24 cellular contexts compared by ENCODE assay signal in genomic region chr13:98785405-98785804, GRCh38. TPM values are rescaled to one million over a fixed set of nuclear protein-coding genes. Genes with fewer than 3 reads are reported as not detected.
"Had no signal": no experiment of that assay in that cellular context is flagged by ENCODE, and none has a peak within 500 bp of the region (broad histone marks: within the 10 kb centered on the region; RNA-seq: fewer than 3 reads in every experiment).

No MANE protein-coding gene starts in this region.

- H3K4me1 ChIP-seq: adrenal gland, breast epithelium had no signal

- H3K27ac ChIP-seq: adrenal gland, breast epithelium, RWPE1 had no signal

- ATAC-seq: activated CD8-positive, alpha-beta T cell treated with anti-CD3 and anti-CD28 coated beads, Interleukin-2, amount 10 ng/mL, durations not matched to agents 7 days and 5 days had no signal

- H3K9me3 ChIP-seq: adrenal gland, breast epithelium, Peyer's patch had no signal

- DNase-seq: activated CD4-positive, alpha-beta T cell treated with anti-CD3 and anti-CD28 coated beads for 48 hours; activated CD4-positive, alpha-beta T cell treated with anti-CD3 and anti-CD28 coated beads, Interleukin-2, amount 50 U/mL, for 4 hours; activated CD4-positive, CD25-positive, alpha-beta regulatory T cell treated with anti-CD3 and anti-CD28 coated beads, Interleukin-2, amount 50 U/mL, for 72 hours; activated CD8-positive, alpha-beta memory T cell treated with anti-CD3 and anti-CD28 coated beads, Interleukin-2, amount 50 U/mL, for 48 hours; activated CD8-positive, alpha-beta T cell treated with anti-CD3 and anti-CD28 coated beads, Interleukin-2, amount 10 ng/mL, durations not matched to agents 7 days and 5 days; activated naive CD4-positive, alpha-beta T cell treated with anti-CD3 and anti-CD28 coated beads, Interleukin-2, amount 50 U/mL, for 16 hours; activated naive CD8-positive, alpha-beta T cell treated with anti-CD3 and anti-CD28 coated beads, Interleukin-2, amount 10 ng/mL, durations not matched to agents 7 days and 5 days; activated T-cell treated with anti-CD3 and anti-CD28 coated beads, Interleukin-2, amount 50 U/mL, for 1 hour; adrenal gland; anterior cingulate cortex; central memory CD4-positive, alpha-beta T cell; KG1; NCI-H1092; NCI-H1417; NCI-H1930; NCI-H446; NCI-H524; SHP77 treated with DMSO at 0.1 percent for 48 hours had no signal

- H3K4me3 ChIP-seq: adrenal gland, breast epithelium, Peyer's patch had no signal

- H3K36me3 ChIP-seq: adrenal gland, breast epithelium, Peyer's patch had no signal

- H3K27me3 ChIP-seq: adrenal gland, breast epithelium, Peyer's patch had no signal

RNA-seq across cellular contexts. Expression of gene SLC15A1, which starts 32.9 kb away (rescaled TPM):
- total RNA-seq: activated CD8-positive, alpha-beta T cell treated with anti-CD3 and anti-CD28 coated beads, Interleukin-2, amount 10 ng/mL, durations not matched to agents 7 days and 5 days; activated naive CD8-positive, alpha-beta T cell treated with anti-CD3 and anti-CD28 coated beads, Interleukin-2, amount 10 ng/mL, durations not matched to agents 7 days and 5 days; LHCN-M2; M059J; SK-MEL-5 had no signal
